Comparison of ENCODE assay signal across 30 cellular contexts in genomic region chrX:68132749-68133148, GRCh38.
"Had no signal": no experiment of that assay in that cellular context is flagged by ENCODE, and none has a peak within 500 bp of the region (broad histone marks: within the 10 kb centered on the region; RNA-seq: fewer than 3 reads in every experiment).

No MANE protein-coding gene starts in this region.

- H3K9me3 ChIP-seq: adrenal gland, body of pancreas, breast epithelium had no signal

- ATAC-seq: activated CD8-positive, alpha-beta T cell treated with anti-CD3 and anti-CD28 coated beads for 36 hours; activated naive CD4-positive, alpha-beta T cell treated with anti-CD3 and anti-CD28 coated beads, Interleukin-2, amount 50 U/mL, for 72 hours; activated T-cell treated with anti-CD3 and anti-CD28 coated beads, Interleukin-2, amount 50 U/mL, for 4 hours; activated T-cell treated with anti-CD3 and anti-CD28 coated beads, Interleukin-2, amount 50 U/mL, for 72 hours; activated T-helper 17 cell treated with anti-CD3 and anti-CD28 coated beads, Interleukin-2, amount 50 U/mL, for 72 hours; body of pancreas had no signal

- H3K4me1 ChIP-seq: adrenal gland, body of pancreas, breast epithelium had no signal

- H3K4me3 ChIP-seq: adrenal gland, body of pancreas, breast epithelium had no signal

- DNase-seq: activated B cell treated with CpG ODN at 0.5 μM for 24 hours; activated CD4-positive, alpha-beta memory T cell treated with anti-CD3 and anti-CD28 coated beads for 36 hours; activated CD4-positive, alpha-beta T cell treated with anti-CD3 and anti-CD28 coated beads for 4 hours; activated CD4-positive, alpha-beta T cell treated with anti-CD3 and anti-CD28 coated beads, Interleukin-2, amount 10 ng/mL, durations not matched to agents 24 days and 14 days; activated CD4-positive, alpha-beta T cell treated with anti-CD3 and anti-CD28 coated beads, Interleukin-2, amount 50 U/mL, for 1 hour; activated CD4-positive, alpha-beta T cell treated with anti-CD3 and anti-CD28 coated beads, Interleukin-2, amount 50 U/mL, for 4 hours; activated CD4-positive, CD25-positive, alpha-beta regulatory T cell treated with anti-CD3 and anti-CD28 coated beads, Interleukin-2, amount 50 U/mL, for 72 hours; activated CD8-positive, alpha-beta memory T cell treated with anti-CD3 and anti-CD28 coated beads, Interleukin-2, amount 50 U/mL, for 4 hours; activated CD8-positive, alpha-beta T cell treated with anti-CD3 and anti-CD28 coated beads for 36 hours; activated effector memory CD4-positive, alpha-beta T cell treated with anti-CD3 and anti-CD28 coated beads, Interleukin-2, amount 50 U/mL, for 16 hours; activated naive CD4-positive, alpha-beta T cell; activated naive CD4-positive, alpha-beta T cell treated with anti-CD3 and anti-CD28 coated beads for 36 hours; activated naive CD4-positive, alpha-beta T cell treated with anti-CD3 and anti-CD28 coated beads, Interleukin-2, amount 50 U/mL, for 16 hours; activated naive CD8-positive, alpha-beta T cell treated with anti-CD3 and anti-CD28 coated beads for 36 hours; activated T-cell treated with anti-CD3 and anti-CD28 coated beads for 4 hours; activated T-cell treated with anti-CD3 and anti-CD28 coated beads, Interleukin-2, amount 50 U/mL, for 1 hour; activated T-cell treated with anti-CD3 and anti-CD28 coated beads, Interleukin-2, amount 50 U/mL, for 4 hours; activated T-cell treated with anti-CD3 and anti-CD28 coated beads, Interleukin-2, amount 50 U/mL, for 72 hours; adrenal gland; amniotic stem cell; body of pancreas; brain microvascular endothelial cell; central memory CD4-positive, alpha-beta T cell; T-helper 1 cell; T-helper 2 cell; T-helper 9 cell had no signal

- H3K27ac ChIP-seq: adrenal gland, body of pancreas, brain microvascular endothelial cell, breast epithelium, VCaP had no signal

- H3K27me3 ChIP-seq: adrenal gland, body of pancreas, brain microvascular endothelial cell had no signal

- H3K36me3 ChIP-seq: adrenal gland, brain microvascular endothelial cell, breast epithelium had no signal
